11 cellular contexts compared by ENCODE assay signal in the genomic region with DNA sequence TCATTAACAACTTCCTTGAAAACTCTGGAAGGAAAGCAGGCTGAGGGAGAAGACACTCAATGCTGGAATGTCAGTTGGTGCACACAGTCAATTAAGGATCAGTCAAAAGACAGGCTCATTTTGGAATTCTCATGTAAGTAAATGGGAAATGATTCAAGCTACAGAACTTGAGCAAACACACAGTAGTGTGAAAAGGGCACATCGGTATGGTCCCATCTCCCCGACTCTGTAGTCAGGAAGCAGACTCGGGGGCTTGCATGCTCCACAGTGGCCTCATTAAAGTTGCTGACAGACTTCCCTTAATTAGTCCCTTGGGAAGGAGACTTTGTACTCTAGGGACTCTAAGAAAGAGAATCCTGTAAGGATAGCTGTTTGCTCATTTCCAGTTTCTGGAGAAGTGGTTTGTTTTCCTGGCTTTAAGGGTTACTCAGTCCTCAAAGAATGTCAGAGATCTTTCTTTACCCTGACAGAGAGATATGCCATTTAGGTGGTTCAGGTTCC.
DNase-seq lines count a peak whose midpoint lies in the region; ATAC-seq and TF ChIP-seq lines count a peak whose summit lies in the region.
"Had no signal": no experiment of that assay in that cellular context is flagged by ENCODE, and none has a peak within 500 bp of the region (broad histone marks: within the 10 kb centered on the region; RNA-seq: fewer than 3 reads in every experiment).

No MANE protein-coding gene starts in this region.

- WGBS in smooth muscle cell (ENCODE audit: low lambda C conversion rate): 0% methylated on average over 3 of the region's 3 CpGs

- peak overlapping the region; percentile 26 for H3K9ac ChIP-seq in smooth muscle cell (ENCODE audit: low read depth)

- TF ChIP-seq CTCF in smooth muscle cell (IDR thresholded peaks at IDR 0.05; ENCODE audit: borderline replicate concordance, insufficient read depth, poor library complexity, severe bottlenecking): no peak

- DNase-seq in NCI-H2171 treated with DMSO at 0.1 percent for 48 hours (lab: John Stamatoyannopoulos, UW) (peak; percentile 46), NCI-H2171 (lab: John Stamatoyannopoulos, UW) (no peak), glomerular visceral epithelial cell (ENCODE audit: extremely low spot score) (peak; percentile 44), smooth muscle cell (lab: John Stamatoyannopoulos, UW; ENCODE audit: unreplicated experiment) (no peak), H4 (ENCODE audit: low spot score) (no peak), Right ventricle myocardium superior (no peak)
- DNase-seq: activated naive CD4-positive, alpha-beta T cell treated with anti-CD3 and anti-CD28 coated beads, Interleukin-2, amount 10 ng/mL, durations not matched to agents 7 days and 5 days; MG63; midbrain had no signal

- H3K36me3 ChIP-seq in smooth muscle cell (ENCODE audit: low read depth): no peaks in the 10 kb centered on the region
- H3K36me3 ChIP-seq: MG63 had no signal

- peaks cover 21% of the 10 kb centered on the region for H3K4me1 ChIP-seq in smooth muscle cell (ENCODE audit: low read depth)

- H4K20me1 ChIP-seq in smooth muscle cell (ENCODE audit: low read depth): no peaks in the 10 kb centered on the region

- ATAC-seq in SK-N-SH treated with all-trans-retinoic acid at 6 μM for 48 hours (peak; percentile 89), Right ventricle myocardium superior (ENCODE audit: poor library complexity) (no peak), GM21515 (IDR thresholded peaks at IDR 0.05; ENCODE audit: unreplicated experiment) (no peak)

- peak overlapping the region; percentile 16 for H3K4me3 ChIP-seq in smooth muscle cell
- H3K4me3 ChIP-seq: MG63 had no signal

- peak overlapping the region; percentile 85 for H3K27ac ChIP-seq in smooth muscle cell (ENCODE audit: low read depth)

- H3K27me3 ChIP-seq in smooth muscle cell (ENCODE audit: low read depth): no peaks in the 10 kb centered on the region
- H3K27me3 ChIP-seq: MG63 had no signal

- peak overlapping the region; percentile 72 for H2AFZ ChIP-seq in smooth muscle cell (ENCODE audit: low read depth)

- H3F3A ChIP-seq in smooth muscle cell (ENCODE audit: low read depth): peaks cover 14% of the 10 kb centered on the region

- H3K9me3 ChIP-seq in smooth muscle cell (replicated peaks; ENCODE audit: low read depth): no peaks in the 10 kb centered on the region
- H3K9me3 ChIP-seq: MG63 had no signal

- intact Hi-C loops in Right ventricle myocardium superior (cut with DNase I): no loop called here

- peak overlapping the region; percentile 80 for H3K4me2 ChIP-seq in smooth muscle cell

- H3K79me2 ChIP-seq in smooth muscle cell (ENCODE audit: low read depth): no peaks in the 10 kb centered on the region

TF ChIP-seq in SK-N-SH treated with all-trans-retinoic acid at 6 μM for 48 hours, 23 proteins besides CTCF, POLR2A, EP300 and RAD21:
- TF ChIP-seq TCF4 (CRISPR knock-in tag; IDR thresholded peaks at IDR 0.05; ENCODE audit: borderline replicate concordance) (no peak), GLIS3 (CRISPR knock-in tag; IDR thresholded peaks at IDR 0.05) (no peak), ZNF70 (CRISPR knock-in tag; IDR thresholded peaks at IDR 0.05) (no peak), SNAI2 (CRISPR knock-in tag; IDR thresholded peaks at IDR 0.05) (no peak), PPARA (CRISPR knock-in tag; IDR thresholded peaks at IDR 0.05; ENCODE audit: borderline replicate concordance) (no peak)
- TF ChIP-seq, protein P1, sequence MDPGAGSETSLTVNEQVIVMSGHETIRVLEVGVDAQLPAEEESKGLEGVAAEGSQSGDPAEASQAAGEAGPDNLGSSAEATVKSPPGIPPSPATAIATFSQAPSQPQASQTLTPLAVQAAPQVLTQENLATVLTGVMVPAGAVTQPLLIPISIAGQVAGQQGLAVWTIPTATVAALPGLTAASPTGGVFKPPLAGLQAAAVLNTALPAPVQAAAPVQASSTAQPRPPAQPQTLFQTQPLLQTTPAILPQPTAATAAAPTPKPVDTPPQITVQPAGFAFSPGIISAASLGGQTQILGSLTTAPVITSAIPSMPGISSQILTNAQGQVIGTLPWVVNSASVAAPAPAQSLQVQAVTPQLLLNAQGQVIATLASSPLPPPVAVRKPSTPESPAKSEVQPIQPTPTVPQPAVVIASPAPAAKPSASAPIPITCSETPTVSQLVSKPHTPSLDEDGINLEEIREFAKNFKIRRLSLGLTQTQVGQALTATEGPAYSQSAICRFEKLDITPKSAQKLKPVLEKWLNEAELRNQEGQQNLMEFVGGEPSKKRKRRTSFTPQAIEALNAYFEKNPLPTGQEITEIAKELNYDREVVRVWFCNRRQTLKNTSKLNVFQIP (CRISPR knock-in tag; IDR thresholded peaks at IDR 0.05; ENCODE audit: borderline replicate concordance, low read depth): no peak
- TF ChIP-seq, protein P2, sequence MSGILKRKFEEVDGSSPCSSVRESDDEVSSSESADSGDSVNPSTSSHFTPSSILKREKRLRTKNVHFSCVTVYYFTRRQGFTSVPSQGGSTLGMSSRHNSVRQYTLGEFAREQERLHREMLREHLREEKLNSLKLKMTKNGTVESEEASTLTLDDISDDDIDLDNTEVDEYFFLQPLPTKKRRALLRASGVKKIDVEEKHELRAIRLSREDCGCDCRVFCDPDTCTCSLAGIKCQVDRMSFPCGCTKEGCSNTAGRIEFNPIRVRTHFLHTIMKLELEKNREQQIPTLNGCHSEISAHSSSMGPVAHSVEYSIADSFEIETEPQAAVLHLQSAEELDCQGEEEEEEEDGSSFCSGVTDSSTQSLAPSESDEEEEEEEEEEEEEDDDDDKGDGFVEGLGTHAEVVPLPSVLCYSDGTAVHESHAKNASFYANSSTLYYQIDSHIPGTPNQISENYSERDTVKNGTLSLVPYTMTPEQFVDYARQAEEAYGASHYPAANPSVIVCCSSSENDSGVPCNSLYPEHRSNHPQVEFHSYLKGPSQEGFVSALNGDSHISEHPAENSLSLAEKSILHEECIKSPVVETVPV (CRISPR knock-in tag; IDR thresholded peaks at IDR 0.05): no peak
- TF ChIP-seq, protein P3, sequence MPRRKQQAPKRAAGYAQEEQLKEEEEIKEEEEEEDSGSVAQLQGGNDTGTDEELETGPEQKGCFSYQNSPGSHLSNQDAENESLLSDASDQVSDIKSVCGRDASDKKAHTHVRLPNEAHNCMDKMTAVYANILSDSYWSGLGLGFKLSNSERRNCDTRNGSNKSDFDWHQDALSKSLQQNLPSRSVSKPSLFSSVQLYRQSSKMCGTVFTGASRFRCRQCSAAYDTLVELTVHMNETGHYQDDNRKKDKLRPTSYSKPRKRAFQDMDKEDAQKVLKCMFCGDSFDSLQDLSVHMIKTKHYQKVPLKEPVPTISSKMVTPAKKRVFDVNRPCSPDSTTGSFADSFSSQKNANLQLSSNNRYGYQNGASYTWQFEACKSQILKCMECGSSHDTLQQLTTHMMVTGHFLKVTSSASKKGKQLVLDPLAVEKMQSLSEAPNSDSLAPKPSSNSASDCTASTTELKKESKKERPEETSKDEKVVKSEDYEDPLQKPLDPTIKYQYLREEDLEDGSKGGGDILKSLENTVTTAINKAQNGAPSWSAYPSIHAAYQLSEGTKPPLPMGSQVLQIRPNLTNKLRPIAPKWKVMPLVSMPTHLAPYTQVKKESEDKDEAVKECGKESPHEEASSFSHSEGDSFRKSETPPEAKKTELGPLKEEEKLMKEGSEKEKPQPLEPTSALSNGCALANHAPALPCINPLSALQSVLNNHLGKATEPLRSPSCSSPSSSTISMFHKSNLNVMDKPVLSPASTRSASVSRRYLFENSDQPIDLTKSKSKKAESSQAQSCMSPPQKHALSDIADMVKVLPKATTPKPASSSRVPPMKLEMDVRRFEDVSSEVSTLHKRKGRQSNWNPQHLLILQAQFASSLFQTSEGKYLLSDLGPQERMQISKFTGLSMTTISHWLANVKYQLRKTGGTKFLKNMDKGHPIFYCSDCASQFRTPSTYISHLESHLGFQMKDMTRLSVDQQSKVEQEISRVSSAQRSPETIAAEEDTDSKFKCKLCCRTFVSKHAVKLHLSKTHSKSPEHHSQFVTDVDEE (CRISPR knock-in tag; IDR thresholded peaks at IDR 0.05): no peak
- TF ChIP-seq, protein P4, sequence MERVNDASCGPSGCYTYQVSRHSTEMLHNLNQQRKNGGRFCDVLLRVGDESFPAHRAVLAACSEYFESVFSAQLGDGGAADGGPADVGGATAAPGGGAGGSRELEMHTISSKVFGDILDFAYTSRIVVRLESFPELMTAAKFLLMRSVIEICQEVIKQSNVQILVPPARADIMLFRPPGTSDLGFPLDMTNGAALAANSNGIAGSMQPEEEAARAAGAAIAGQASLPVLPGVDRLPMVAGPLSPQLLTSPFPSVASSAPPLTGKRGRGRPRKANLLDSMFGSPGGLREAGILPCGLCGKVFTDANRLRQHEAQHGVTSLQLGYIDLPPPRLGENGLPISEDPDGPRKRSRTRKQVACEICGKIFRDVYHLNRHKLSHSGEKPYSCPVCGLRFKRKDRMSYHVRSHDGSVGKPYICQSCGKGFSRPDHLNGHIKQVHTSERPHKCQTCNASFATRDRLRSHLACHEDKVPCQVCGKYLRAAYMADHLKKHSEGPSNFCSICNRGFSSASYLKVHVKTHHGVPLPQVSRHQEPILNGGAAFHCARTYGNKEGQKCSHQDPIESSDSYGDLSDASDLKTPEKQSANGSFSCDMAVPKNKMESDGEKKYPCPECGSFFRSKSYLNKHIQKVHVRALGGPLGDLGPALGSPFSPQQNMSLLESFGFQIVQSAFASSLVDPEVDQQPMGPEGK (CRISPR knock-in tag; IDR thresholded peaks at IDR 0.05; ENCODE audit: borderline replicate concordance): no peak

Comparison
In these comparisons a context has a peak if more than half of its experiments do, and no peak if none do; other contexts are left out.
1. DNase-seq: peak in NCI-H2171 treated with DMSO at 0.1 percent for 48 hours (single experiment) and glomerular visceral epithelial cell (single experiment); none in NCI-H2171 (single experiment), smooth muscle cell (single experiment), H4 (single experiment) and Right ventricle myocardium superior (single experiment).